ENCODE assay signal across 14 cellular contexts in genomic region chr9:127128341-127129072, GRCh38. TPM values are rescaled to one million over a fixed set of nuclear protein-coding genes. Genes with fewer than 3 reads are reported as not detected.
DNase-seq lines count a peak whose midpoint lies in the region; ATAC-seq and TF ChIP-seq lines count a peak whose summit lies in the region.
"Had no signal": no experiment of that assay in that cellular context is flagged by ENCODE, and none has a peak within 500 bp of the region (broad histone marks: within the 10 kb centered on the region; RNA-seq: fewer than 3 reads in every experiment).

No MANE protein-coding gene starts in this region.

- no peak overlapping the region for H3K27ac Mint-ChIP-seq in activated T-cell treated with anti-CD3 and anti-CD28 coated beads, Interleukin-2, amount 50 U/mL, for 24 hours
- no peak overlapping the region for H3K27ac Mint-ChIP-seq in CD4-positive, alpha-beta T cell
- H3K27ac Mint-ChIP-seq: T-cell had no signal

- no peaks in the 10 kb centered on the region for H3K36me3 Mint-ChIP-seq in activated T-cell treated with anti-CD3 and anti-CD28 coated beads, Interleukin-2, amount 50 U/mL, for 24 hours (ENCODE audit: low read depth)
- H3K36me3 Mint-ChIP-seq in CD4-positive, alpha-beta T cell (ENCODE audit: low read depth): no peaks in the 10 kb centered on the region
- H3K36me3 Mint-ChIP-seq: T-cell had no signal

- no peak for TF ChIP-seq POLR2A in esophagus muscularis mucosa (IDR thresholded peaks at IDR 0.05; ENCODE audit: low read depth)

- H3K4me3 Mint-ChIP-seq in activated T-cell treated with anti-CD3 and anti-CD28 coated beads, Interleukin-2, amount 50 U/mL, for 24 hours: no peak overlapping the region
- H3K4me3 Mint-ChIP-seq in CD4-positive, alpha-beta T cell: no peak overlapping the region
- H3K4me3 Mint-ChIP-seq: T-cell had no signal

- 64% methylated on average over 8 of the region's 9 CpGs for WGBS in esophagus muscularis mucosa
- 43 to 47% methylated on average over 9 of the region's 9 CpGs for WGBS in aorta, 2 donors

- DNase-seq in activated T-cell treated with anti-CD3 and anti-CD28 coated beads, Interleukin-2, amount 50 U/mL, for 24 hours: peak; percentile 15
- DNase-seq in activated T-cell treated with anti-CD3 and anti-CD28 coated beads, Interleukin-2, amount 50 U/mL, for 1 hour: no peak
- no peak for DNase-seq in esophagus muscularis mucosa (ENCODE audit: extremely low spot score)
- peak in 1 of 3 donors; percentile 28 for DNase-seq in mucosa of descending colon
- peak; percentile 86 to 87 for DNase-seq in aorta
- DNase-seq in NCI-H1694 (lab: John Stamatoyannopoulos, UW): no peak
- no peak for DNase-seq in CD4-positive, alpha-beta T cell
- DNase-seq: activated CD8-positive, alpha-beta memory T cell treated with anti-CD3 and anti-CD28 coated beads, Interleukin-2, amount 50 U/mL, for 4 hours; cerebellar nuclear complex; GF-D8; T-cell had no signal

- H3K4me3 ChIP-seq in esophagus muscularis mucosa (no peak overlapping the region), mucosa of descending colon (no peak overlapping the region), aorta (ENCODE audit: low read length in 2 of 2) (no peak overlapping the region)

- TF ChIP-seq EP300 in esophagus muscularis mucosa (IDR thresholded peaks at IDR 0.05): no peak

- CTCF ChIA-PET in CD4-positive, alpha-beta T cell (lab: Charles Lee): no interaction called here

- H3K27me3 ChIP-seq in esophagus muscularis mucosa (no peaks in the 10 kb centered on the region), aorta (ENCODE audit: control insufficient read depth in 1 of 2, insufficient read depth in 2 of 2, low read length in 1 of 2) (no peaks in the 10 kb centered on the region)
- H3K27me3 ChIP-seq in CD4-positive, alpha-beta T cell (ENCODE audit: control insufficient read depth, insufficient read depth, low read length): no peaks in the 10 kb centered on the region

- H3K4me1 ChIP-seq in esophagus muscularis mucosa (peaks cover 47 to 74% (median 68%) of the 10 kb centered on the region in 4 donors), mucosa of descending colon (ENCODE audit: low read depth) (no peaks in the 10 kb centered on the region), aorta (ENCODE audit: control insufficient read depth in 1 of 2, insufficient read depth in 2 of 2, low read length in 2 of 2) (peaks cover 0 to 2% of the 10 kb centered on the region in 2 donors)

- H3K36me3 ChIP-seq in esophagus muscularis mucosa: no peaks in the 10 kb centered on the region
- H3K36me3 ChIP-seq in mucosa of descending colon (ENCODE audit: low read depth): no peaks in the 10 kb centered on the region
- H3K36me3 ChIP-seq in aorta (ENCODE audit: control insufficient read depth in 1 of 2, insufficient read depth in 2 of 2, low read length in 1 of 2): no peaks in the 10 kb centered on the region

- no peaks in the 10 kb centered on the region for H3K9me3 ChIP-seq in esophagus muscularis mucosa
- no peaks in the 10 kb centered on the region for H3K9me3 ChIP-seq in mucosa of descending colon
- H3K9me3 ChIP-seq in aorta (ENCODE audit: control insufficient read depth, low read length): no peaks in the 10 kb centered on the region
- no peaks in the 10 kb centered on the region for H3K9me3 ChIP-seq in CD4-positive, alpha-beta T cell (ENCODE audit: control insufficient read depth, low read length)

- H3K27me3 Mint-ChIP-seq in activated T-cell treated with anti-CD3 and anti-CD28 coated beads, Interleukin-2, amount 50 U/mL, for 24 hours: peaks cover 6% of the 10 kb centered on the region
- peaks cover 22% of the 10 kb centered on the region for H3K27me3 Mint-ChIP-seq in CD4-positive, alpha-beta T cell

- ATAC-seq in mucosa of descending colon: peak; percentile 31
- ATAC-seq in aorta (ENCODE audit: low FRiP score): peak; percentile 67
- ATAC-seq in CD4-positive, alpha-beta T cell (ENCODE audit: poor library complexity): no peak
- no peak for ATAC-seq in HG02884 (IDR thresholded peaks at IDR 0.05; ENCODE audit: unreplicated experiment)
- ATAC-seq: HepG2, T-cell had no signal

- no peaks in the 10 kb centered on the region for H3K9me3 Mint-ChIP-seq in activated T-cell treated with anti-CD3 and anti-CD28 coated beads, Interleukin-2, amount 50 U/mL, for 24 hours
- H3K9me3 Mint-ChIP-seq in CD4-positive, alpha-beta T cell: no peaks in the 10 kb centered on the region
- H3K9me3 Mint-ChIP-seq: T-cell had no signal

- no peaks in the 10 kb centered on the region for H3K4me1 Mint-ChIP-seq in activated T-cell treated with anti-CD3 and anti-CD28 coated beads, Interleukin-2, amount 50 U/mL, for 24 hours (ENCODE audit: low read depth)
- no peaks in the 10 kb centered on the region for H3K4me1 Mint-ChIP-seq in CD4-positive, alpha-beta T cell (ENCODE audit: low read depth)
- H3K4me1 Mint-ChIP-seq: T-cell had no signal

- no peak for TF ChIP-seq CTCF in esophagus muscularis mucosa (IDR thresholded peaks at IDR 0.05)
- TF ChIP-seq CTCF in mucosa of descending colon (IDR thresholded peaks at IDR 0.05): no peak
- no peak for TF ChIP-seq CTCF in CD4-positive, alpha-beta T cell (IDR thresholded peaks at IDR 0.05)

- H3K27ac ChIP-seq in esophagus muscularis mucosa (replicated peaks in 1 of 4) (peak overlapping the region; percentile 40 to 65 (median 58)), aorta (ENCODE audit: low read depth in 1 of 2, low read length in 2 of 2) (peak overlapping the region in 1 of 2 donors; percentile 7)
- H3K27ac ChIP-seq in CD4-positive, alpha-beta T cell (ENCODE audit: low read depth, low read length): no peak overlapping the region
- H3K27ac ChIP-seq: parathyroid adenoma had no signal

- POLR2A ChIA-PET in CD4-positive, alpha-beta T cell (lab: Charles Lee): no interaction called here

- intact Hi-C loops in esophagus muscularis mucosa (cut with DNase I): no loop called here
- intact Hi-C loops in mucosa of descending colon (cut with DNase I, micrococcal nuclease): no loop called here
- intact Hi-C loops in aorta (cut with DNase I): loop anchor here in 1 of 2 donors (10.0 kb wide), 1 partner anchor 164 kb away; no protein-coding TSS in a partner anchor
- intact Hi-C loops in CD4-positive, alpha-beta T cell (cut with DNase I, micrococcal nuclease): no loop called here

RNA-seq across cellular contexts. Expression of gene ANGPTL2, which starts 6.1 kb away (rescaled TPM):
- total RNA-seq in esophagus muscularis mucosa: 10 to 100 TPM; 29.5 to 57.0 (median 41.3) TPM
- 10 to 100 TPM in 2 of 3 donors, 1 to 10 TPM in 1; 4.1 to 50.9 (median 11.6) TPM for total RNA-seq in mucosa of descending colon
- 10 to 100 TPM; 36.7 to 44.8 TPM for total RNA-seq in aorta
- 10 to 100 TPM; 13.4 to 51.2 TPM for polyA plus RNA-seq in aorta
- total RNA-seq in CD4-positive, alpha-beta T cell: not detected

Comparison
In these comparisons a context has a peak if more than half of its experiments do, and no peak if none do; other contexts are left out.
1. DNase-seq: peak in activated T-cell treated with anti-CD3 and anti-CD28 coated beads, Interleukin-2, amount 50 U/mL, for 24 hours (single experiment) and aorta (2 of 2); none in activated T-cell treated with anti-CD3 and anti-CD28 coated beads, Interleukin-2, amount 50 U/mL, for 1 hour (single experiment), esophagus muscularis mucosa (single experiment), NCI-H1694 (single experiment) and CD4-positive, alpha-beta T cell (0 of 10).
2. ATAC-seq: peak in mucosa of descending colon (single experiment) and aorta (single experiment); none in CD4-positive, alpha-beta T cell (single experiment) and HG02884 (single experiment).
3. RNA of gene ANGPTL2, which starts 6.1 kb away (total RNA-seq): 29.5 to 57.0 TPM in esophagus muscularis mucosa, 36.7 to 44.8 TPM in aorta and 4.1 to 50.9 TPM in mucosa of descending colon; not detected in CD4-positive, alpha-beta T cell; every median in the first group is over 4 times any median in the second.